ENCODE assay signal across 8 cellular contexts in genomic region chr2:31379747-31380146, GRCh38. TPM values are rescaled to one million over a fixed set of nuclear protein-coding genes. Genes with fewer than 3 reads are reported as not detected.
"Had no signal": no experiment of that assay in that cellular context is flagged by ENCODE, and none has a peak within 500 bp of the region (broad histone marks: within the 10 kb centered on the region; RNA-seq: fewer than 3 reads in every experiment).

No MANE protein-coding gene starts in this region.

- H3K27ac ChIP-seq: GM23248, HL-60 had no signal

- H3K4me3 Mint-ChIP-seq: IgD-negative memory B cell had no signal

- H2AFZ ChIP-seq: GM23248 had no signal

- H3K36me3 Mint-ChIP-seq: IgD-negative memory B cell had no signal

- DNase-seq: GM23248, GOT3, H7, HCEC 1CT, KBM-7 had no signal

- ATAC-seq: HepG2 had no signal

- H3K4me3 ChIP-seq: GM23248 had no signal

- H3K9ac ChIP-seq: GM23248 had no signal

RNA-seq across cellular contexts. Expression of gene XDH, which starts 34.8 kb away (rescaled TPM):
- total RNA-seq: HepG2 had no signal
- polyA plus RNA-seq: HepG2, IgD-negative memory B cell had no signal
